Comparison of ENCODE assay signal across 21 cellular contexts in the genomic region with DNA sequence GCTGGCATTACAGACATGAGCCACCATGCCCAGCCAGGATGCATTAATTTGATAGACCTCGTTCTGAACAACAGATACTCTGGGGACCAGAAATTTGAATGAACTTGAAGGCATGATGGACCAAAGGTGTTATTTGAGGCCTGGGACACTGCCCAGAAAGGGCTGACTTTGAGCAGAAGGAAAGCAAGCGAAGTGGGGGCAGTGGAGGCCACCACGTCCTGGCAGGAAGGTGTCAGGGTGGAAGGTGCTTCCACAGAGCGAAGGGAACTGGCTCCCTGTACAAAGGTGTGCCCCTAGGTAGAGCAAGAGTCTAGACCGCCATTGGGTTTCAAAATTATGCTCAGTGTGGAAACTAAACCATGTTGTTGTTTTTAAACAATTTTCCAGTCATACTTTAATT.
"Had no signal": no experiment of that assay in that cellular context is flagged by ENCODE, and none has a peak within 500 bp of the region (broad histone marks: within the 10 kb centered on the region; RNA-seq: fewer than 3 reads in every experiment).

No MANE protein-coding gene starts in this region.

- H3K4me3 ChIP-seq: heart left ventricle, prostate gland, spleen, testis, transverse colon had no signal

- H2AFZ ChIP-seq: parathyroid adenoma had no signal

- H3K27ac Mint-ChIP-seq: stimulated activated naive B cell treated with anti-CD40 and anti-IgM and Interleukin-4, amounts not matched to agents 10 μg/mL and 1 μg/mL and 100 μg/mL, for 72 hours; stimulated activated naive CD8-positive, alpha-beta T cell treated with anti-CD3 and anti-CD28 coated beads, Interleukin-15, amount 100 ng/mL, for 72 hours had no signal

- H3K4me1 ChIP-seq: heart left ventricle, prostate gland, transverse colon had no signal

- H3K9me3 Mint-ChIP-seq: naive B cell; nephron; stimulated activated naive B cell treated with anti-CD40 and anti-IgM and Interleukin-4, amounts not matched to agents 10 μg/mL and 1 μg/mL and 100 μg/mL, for 72 hours; stimulated activated naive CD8-positive, alpha-beta T cell treated with anti-CD3 and anti-CD28 coated beads, Interleukin-15, amount 100 ng/mL, for 72 hours had no signal

- H3K27me3 ChIP-seq: heart left ventricle, spleen, testis, transverse colon had no signal

- ATAC-seq: esophagus mucosa; sciatic nerve; stimulated activated naive B cell treated with anti-CD40 and anti-IgM and Interleukin-4, amounts not matched to agents 10 μg/mL and 1 μg/mL and 100 μg/mL, for 72 hours; stimulated activated naive CD8-positive, alpha-beta T cell treated with anti-CD3 and anti-CD28 coated beads, Interleukin-15, amount 100 ng/mL, for 72 hours had no signal

- H3K27me3 Mint-ChIP-seq: naive B cell; stimulated activated naive B cell treated with anti-CD40 and anti-IgM and Interleukin-4, amounts not matched to agents 10 μg/mL and 1 μg/mL and 100 μg/mL, for 72 hours; stimulated activated naive CD8-positive, alpha-beta T cell treated with anti-CD3 and anti-CD28 coated beads, Interleukin-15, amount 100 ng/mL, for 72 hours had no signal

- H3K4me3 Mint-ChIP-seq: naive B cell; nephron; stimulated activated naive B cell treated with anti-CD40 and anti-IgM and Interleukin-4, amounts not matched to agents 10 μg/mL and 1 μg/mL and 100 μg/mL, for 72 hours; stimulated activated naive CD8-positive, alpha-beta T cell treated with anti-CD3 and anti-CD28 coated beads, Interleukin-15, amount 100 ng/mL, for 72 hours had no signal

- H3K9ac ChIP-seq: parathyroid adenoma had no signal

- DNase-seq: effector memory CD4-positive, alpha-beta T cell; heart left ventricle; hippocampal formation; kidney glomerular epithelial cell; mesendoderm; naive B cell; retina; spleen; stimulated activated CD4-positive, alpha-beta T cell treated with anti-CD3 and anti-CD28 coated beads, Interleukin-2, amount 100 ng/mL, for 24 hours; stimulated activated CD4-positive, alpha-beta T cell treated with anti-CD3 and anti-CD28 coated beads, Interleukin-4, amount 100 ng/mL, for 4 hours; stimulated activated naive B cell treated with anti-CD40 and anti-IgM and Interleukin-4, amounts not matched to agents 10 μg/mL and 1 μg/mL and 100 μg/mL, for 72 hours; stimulated activated naive CD8-positive, alpha-beta T cell treated with anti-CD3 and anti-CD28 coated beads, Interleukin-15, amount 100 ng/mL, for 72 hours; testis; transverse colon had no signal

- FAIRE-seq: endometrium, frontal cortex had no signal

- H3K9me3 ChIP-seq: heart left ventricle, prostate gland, spleen, testis, transverse colon had no signal

- H3K36me3 ChIP-seq: prostate gland, transverse colon had no signal

- H3K36me3 Mint-ChIP-seq: naive B cell had no signal

- H3K27ac ChIP-seq: heart left ventricle, parathyroid adenoma, prostate gland, spleen, testis, transverse colon had no signal
